In the genomic region with DNA sequence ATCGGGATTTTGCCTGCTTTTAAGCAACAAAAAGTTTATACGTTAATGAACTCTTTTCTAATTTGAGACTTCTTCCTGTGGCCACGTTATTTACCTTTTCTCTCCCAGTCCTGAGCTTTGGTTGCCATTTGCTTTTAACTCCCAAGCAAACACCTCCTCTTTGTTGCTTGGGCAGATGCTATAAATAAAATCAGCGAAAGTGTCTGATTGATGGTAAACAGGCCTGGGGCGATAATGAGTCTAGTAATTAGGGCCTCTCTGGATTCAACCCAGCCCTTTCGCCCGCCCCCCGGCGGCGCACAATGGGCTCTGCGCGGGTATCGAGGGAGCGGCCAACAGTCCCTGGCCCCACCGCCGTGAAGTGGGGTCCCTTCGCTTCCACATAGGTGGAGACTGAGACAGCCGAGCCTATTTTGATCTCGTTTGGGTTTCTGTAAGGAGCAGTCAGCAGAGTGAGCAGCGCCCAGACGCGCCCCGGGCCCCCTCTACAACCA, we compare ENCODE assay signal across 7 cellular contexts. TPM values are rescaled to one million over a fixed set of nuclear protein-coding genes. Genes with fewer than 3 reads are reported as not detected.
DNase-seq lines count a peak whose midpoint lies in the region; ATAC-seq, FAIRE-seq and TF ChIP-seq lines count a peak whose summit lies in the region.

No MANE protein-coding gene starts in this region.

- peaks cover 3 to 11% of the 10 kb centered on the region in 2 experiments; a peak in 3 of 4 replicates for H3K4me1 ChIP-seq in HCT116 (ENCODE audit: control insufficient read depth in 1 of 2, insufficient read depth in 2 of 2, low read length in 2 of 2)
- H3K4me1 ChIP-seq in ascending aorta: peaks cover 0 to 3% of the 10 kb centered on the region in 2 donors
- H3K4me1 ChIP-seq in kidney (ENCODE audit: control insufficient read depth in 1 of 2, insufficient read depth in 1 of 2, low read depth in 1 of 2, low read length in 2 of 2): peaks cover 0 to 2% of the 10 kb centered on the region in 2 donors
- peaks cover 0 to 18% (median 5%) of the 10 kb centered on the region in 4 donors for H3K4me1 ChIP-seq in tibial nerve

- FAIRE-seq in GM12891 (lab: Jason Lieb, UNC) (no peak), kidney (lab: Jason Lieb, UNC) (no peak)

- RAD21 ChIA-PET in HCT116 (lab: Charles Lee; ENCODE audit: low non-redundant PET in 1 of 2, low total read pairs in 2 of 2, uncharacterized antibody in 2 of 2, unreplicated experiment in 2 of 2): no interaction called here

- BruUV-seq in HCT116 (replicated peaks; lab: Mats Ljungman, UMichigan): no TSS peak

- ATAC-seq in HCT116 (no peak), HG02938 (IDR thresholded peaks at IDR 0.05; ENCODE audit: unreplicated experiment) (no peak)

- CTCF ChIA-PET in HCT116 (lab: Charles Lee): interaction anchor here (0.8 kb wide), 1 partner anchor 29 kb away, joined by 3 read pairs; no protein-coding TSS in a partner anchor

- H4K20me1 ChIP-seq in HCT116 (ENCODE audit: insufficient read depth): no peaks in the 10 kb centered on the region

- TF ChIP-seq EP300 in tibial nerve (IDR thresholded peaks at IDR 0.05): no peak

- H3K9me2 ChIP-seq in HCT116 (ENCODE audit: insufficient read depth): no peaks in the 10 kb centered on the region

- H3K36me3 ChIP-seq in HCT116 (ENCODE audit: control insufficient read depth in 1 of 2, insufficient read depth in 2 of 2, low read length in 2 of 2) (no peaks in the 10 kb centered on the region), ascending aorta (no peaks in the 10 kb centered on the region), kidney (ENCODE audit: control insufficient read depth in 1 of 2, insufficient read depth in 2 of 2, low read length in 2 of 2) (no peaks in the 10 kb centered on the region), tibial nerve (no peaks in the 10 kb centered on the region)

- peak overlapping the region; percentile 98 for H3K4me2 ChIP-seq in HCT116 (ENCODE audit: low read length)

- peak; percentile 18 for DNase-seq in GM12891 (ENCODE audit: insufficient read length, low spot score)
- no peak for DNase-seq in HCT116 (ENCODE audit: low read depth, low spot score)
- DNase-seq in NCI-H1694 (lab: John Stamatoyannopoulos, UW): peak; percentile 62
- DNase-seq in ascending aorta (ENCODE audit: low spot score in 2 of 2): no peak
- peak; percentile 56 for DNase-seq in kidney
- DNase-seq in tibial nerve (ENCODE audit: low spot score in 2 of 2): no peak

- H3K4me3 ChIP-seq in HCT116 (replicated peaks in 1 of 2; ENCODE audit: low read depth in 1 of 2, low read length in 2 of 2): peak overlapping the region; percentile 56 to 67
- H3K4me3 ChIP-seq in ascending aorta: peak overlapping the region; percentile 58 to 66
- H3K4me3 ChIP-seq in kidney (ENCODE audit: low read length in 2 of 2): peak overlapping the region; percentile 57 to 68
- H3K4me3 ChIP-seq in tibial nerve: peak overlapping the region; percentile 38 to 69 (median 62)

- POLR2A ChIA-PET in HCT116 (lab: Charles Lee): no interaction called here

- intact Hi-C loops in HCT116 (cut with micrococcal nuclease) (no loop called here), ascending aorta (cut with DNase I) (no loop called here), kidney (cut with DNase I) (no loop called here)

- H3K9me3 ChIP-seq in HCT116 (ENCODE audit: control insufficient read depth in 1 of 2, insufficient read depth in 1 of 2, low read depth in 1 of 2, low read length in 2 of 2) (no peaks in the 10 kb centered on the region), ascending aorta (no peaks in the 10 kb centered on the region), kidney (ENCODE audit: control insufficient read depth in 1 of 2, low read length in 2 of 2) (no peaks in the 10 kb centered on the region), tibial nerve (no peaks in the 10 kb centered on the region)

- H3K27ac ChIP-seq in HCT116 (ENCODE audit: low read depth, low read length): no peak overlapping the region
- H3K27ac ChIP-seq in ascending aorta: no peak overlapping the region
- no peak overlapping the region for H3K27ac ChIP-seq in kidney (ENCODE audit: low read depth in 2 of 2, low read length in 2 of 2)
- H3K27ac ChIP-seq in tibial nerve: no peak overlapping the region

- 11 to 14% methylated on average over 16 to 23 of the region's 23 CpGs for WGBS in tibial nerve, 2 donors

- TF ChIP-seq POLR2A in GM12891 (IDR thresholded peaks at IDR 0.05; ENCODE audit: low read depth, low read length): no peak
- TF ChIP-seq POLR2A in HCT116 (IDR thresholded peaks at IDR 0.05; ENCODE audit: borderline replicate concordance, extremely low read depth, insufficient read depth, insufficient read length): no peak
- TF ChIP-seq POLR2A in tibial nerve (IDR thresholded peaks at IDR 0.05): no peak

- no peaks in the 10 kb centered on the region for H3K79me2 ChIP-seq in HCT116 (ENCODE audit: insufficient read depth, low read length)

- TF ChIP-seq RAD21 in HCT116 (IDR thresholded peaks at IDR 0.05; ENCODE audit: low read depth): no peak

- no peak for TF ChIP-seq CTCF in HCT116 (IDR thresholded peaks at IDR 0.05 in 2 of 3, conservative IDR thresholded peaks at IDR 0.05 in 1 of 3; ENCODE audit: borderline replicate concordance in 1 of 3, insufficient read depth in 1 of 3, low read depth in 2 of 3, low read length in 2 of 3)
- no peak for TF ChIP-seq CTCF in ascending aorta (IDR thresholded peaks at IDR 0.05)
- TF ChIP-seq CTCF in kidney (IDR thresholded peaks at IDR 0.05; ENCODE audit: borderline replicate concordance, extremely low read depth, insufficient read depth): no peak
- TF ChIP-seq CTCF in tibial nerve (IDR thresholded peaks at IDR 0.05): no peak

- no peaks in the 10 kb centered on the region for H3K27me3 ChIP-seq in HCT116 (ENCODE audit: insufficient read depth, low read length)
- peaks cover 6% of the 10 kb centered on the region for H3K27me3 ChIP-seq in ascending aorta
- peaks cover 0 to 23% of the 10 kb centered on the region in 2 donors for H3K27me3 ChIP-seq in tibial nerve

- H3K9ac ChIP-seq in HCT116 (ENCODE audit: low read length) (no peak overlapping the region), kidney (ENCODE audit: low read length in 2 of 2) (no peak overlapping the region)

- no peak overlapping the region for H2AFZ ChIP-seq in HCT116 (ENCODE audit: low read depth, low read length, poor library complexity, severe bottlenecking)

TF ChIP-seq in GM12891, 5 proteins besides CTCF, POLR2A, EP300 and RAD21:
- no peak for TF ChIP-seq POU2F2 (IDR thresholded peaks at IDR 0.05; ENCODE audit: low read depth, low read length)
- TF ChIP-seq PAX5 (IDR thresholded peaks at IDR 0.05; ENCODE audit: insufficient read depth, low read length, severe bottlenecking): no peak
- TF ChIP-seq POLR2AphosphoS5 (IDR thresholded peaks at IDR 0.05; ENCODE audit: low read depth, low read length): no peak
- no peak for TF ChIP-seq SPI1 (IDR thresholded peaks at IDR 0.05; ENCODE audit: low read depth, low read length)
- no peak for TF ChIP-seq TAF1 (IDR thresholded peaks at IDR 0.05; ENCODE audit: low read depth, low read length)
TF ChIP-seq in GM12891: peak in this region for 0.

TF ChIP-seq in HCT116, 20 proteins besides CTCF, POLR2A, EP300 and RAD21:
- no peak for TF ChIP-seq ZNF274 (IDR thresholded peaks at IDR 0.05; ENCODE audit: low read depth, low read length)
- TF ChIP-seq, protein P1, sequence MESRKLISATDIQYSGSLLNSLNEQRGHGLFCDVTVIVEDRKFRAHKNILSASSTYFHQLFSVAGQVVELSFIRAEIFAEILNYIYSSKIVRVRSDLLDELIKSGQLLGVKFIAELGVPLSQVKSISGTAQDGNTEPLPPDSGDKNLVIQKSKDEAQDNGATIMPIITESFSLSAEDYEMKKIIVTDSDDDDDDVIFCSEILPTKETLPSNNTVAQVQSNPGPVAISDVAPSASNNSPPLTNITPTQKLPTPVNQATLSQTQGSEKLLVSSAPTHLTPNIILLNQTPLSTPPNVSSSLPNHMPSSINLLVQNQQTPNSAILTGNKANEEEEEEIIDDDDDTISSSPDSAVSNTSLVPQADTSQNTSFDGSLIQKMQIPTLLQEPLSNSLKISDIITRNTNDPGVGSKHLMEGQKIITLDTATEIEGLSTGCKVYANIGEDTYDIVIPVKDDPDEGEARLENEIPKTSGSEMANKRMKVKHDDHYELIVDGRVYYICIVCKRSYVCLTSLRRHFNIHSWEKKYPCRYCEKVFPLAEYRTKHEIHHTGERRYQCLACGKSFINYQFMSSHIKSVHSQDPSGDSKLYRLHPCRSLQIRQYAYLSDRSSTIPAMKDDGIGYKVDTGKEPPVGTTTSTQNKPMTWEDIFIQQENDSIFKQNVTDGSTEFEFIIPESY (IDR thresholded peaks at IDR 0.05; ENCODE audit: extremely low read depth, insufficient replicate concordance, low read length): no peak
- TF ChIP-seq CBX3 (IDR thresholded peaks at IDR 0.05; ENCODE audit: low read depth): no peak
- no peak for TF ChIP-seq POLR2AphosphoS5 (IDR thresholded peaks at IDR 0.05; ENCODE audit: low read depth, low read length)
- TF ChIP-seq SP1 (IDR thresholded peaks at IDR 0.05; ENCODE audit: low read depth): no peak

RNA-seq across cellular contexts. Expression of a gene that starts 0.8 kb away (rescaled TPM):
- 0.19 TPM for polyA plus RNA-seq in GM12891 (2012; ENCODE audit: low read depth, missing spikeins)
- total RNA-seq in HCT116 (2021; ENCODE audit: unreplicated experiment) (1.4 TPM), ascending aorta (not detected), kidney (0.44 TPM), tibial nerve (1 to 10 TPM in 2 of 4 donors, under 1 TPM in 2; 0.42 to 2.5 (median 1.1) TPM)
- 0.69 and 1.1 TPM in 2 replicates for polyA plus RNA-seq in HCT116 (2012)
- polyA plus RNA-seq in kidney (ENCODE audit: insufficient read depth, low read depth, low replicate concordance): 0.54 TPM

RNA-seq across cellular contexts. Expression of a gene that starts 53.2 kb away (rescaled TPM):
- 28.7 TPM for polyA plus RNA-seq in GM12891 (2012; ENCODE audit: low read depth, missing spikeins)
- 52.2 TPM for total RNA-seq in HCT116 (2021; ENCODE audit: unreplicated experiment)
- 12.5 and 18.7 TPM in 2 replicates for polyA plus RNA-seq in HCT116 (2012)
- total RNA-seq in ascending aorta: 7.2 TPM
- 74.1 TPM for total RNA-seq in kidney
- 99.4 TPM for polyA plus RNA-seq in kidney (ENCODE audit: insufficient read depth, low read depth, low replicate concordance)
- 10 to 100 TPM; 35.7 to 51.9 (median 46.5) TPM for total RNA-seq in tibial nerve

Comparison
In these comparisons a context has a peak if more than half of its experiments do, and no peak if none do; other contexts are left out.
1. DNase-seq: peak in GM12891 (single experiment), NCI-H1694 (single experiment) and kidney (single experiment); none in HCT116 (single experiment), ascending aorta (0 of 2) and tibial nerve (0 of 2).
2. Peak in every context shown above with its lines, with median percentiles within 50 percentile points of each other: H3K4me3 ChIP-seq.